Comparison of ENCODE assay signal across 8 cellular contexts in genomic region chr22:23281406-23282088, GRCh38.
A peak's percentile ranks its signal among the peaks of the same experiment; 100 is the strongest.
DNase-seq lines count a peak whose midpoint lies in the region; ATAC-seq and TF ChIP-seq lines count a peak whose summit lies in the region.

No MANE protein-coding gene starts in this region.

- no peaks in the 10 kb centered on the region for H3K9me3 Mint-ChIP-seq in endodermal cell

- H3K27me3 ChIP-seq in BE2C (no peaks in the 10 kb centered on the region), HCT116 (ENCODE audit: insufficient read depth, low read length) (no peaks in the 10 kb centered on the region), endodermal cell (ENCODE audit: control insufficient read depth, insufficient read depth, low read length, poor library complexity, severe bottlenecking) (no peaks in the 10 kb centered on the region)

- H3K36me3 ChIP-seq in BE2C = no peaks in the 10 kb centered on the region
- peaks cover 7 to 18% of the 10 kb centered on the region in 2 experiments; a peak in 2 of 4 replicates for H3K36me3 ChIP-seq in HCT116 (ENCODE audit: control insufficient read depth in 1 of 2, insufficient read depth in 2 of 2, low read length in 2 of 2)
- peaks cover 71% of the 10 kb centered on the region for H3K36me3 ChIP-seq in endodermal cell (ENCODE audit: control insufficient read depth, insufficient read depth, low read length)

- ATAC-seq in HCT116 (peak; percentile 85), HG03095 (IDR thresholded peaks at IDR 0.05; ENCODE audit: unreplicated experiment) (no peak)

- no peak overlapping the region for H3K27ac Mint-ChIP-seq in endodermal cell

- H3K4me1 ChIP-seq in BE2C = no peaks in the 10 kb centered on the region
- peaks cover 18 to 23% of the 10 kb centered on the region in 2 experiments for H3K4me1 ChIP-seq in HCT116 (ENCODE audit: control insufficient read depth in 1 of 2, insufficient read depth in 2 of 2, low read length in 2 of 2)
- H3K4me1 ChIP-seq in endodermal cell (ENCODE audit: control insufficient read depth, insufficient read depth, low read length) = no peaks in the 10 kb centered on the region

- intact Hi-C loops in HCT116 (cut with micrococcal nuclease) = loop anchor here (1.0 to 2.0 kb wide), 2 partner anchors 103 to 323 kb away; no protein-coding TSS in a partner anchor

- H3K27me3 Mint-ChIP-seq in endodermal cell (ENCODE audit: insufficient read depth) = no peaks in the 10 kb centered on the region

- RAD21 ChIA-PET in HCT116 (lab: Charles Lee; ENCODE audit: low non-redundant PET in 1 of 2, low total read pairs in 2 of 2, uncharacterized antibody in 2 of 2, unreplicated experiment in 2 of 2) = interaction anchor here (0.9 to 1.9 kb wide), 4 partner anchors 101 to 322 kb away, joined by 4 to 9 read pairs (median 4); partner anchors contain the start of genes BCR (in 1 of the 2) and RAB36 (in 1 of the 2)

- no TSS peak for BruUV-seq in HCT116 (replicated peaks; lab: Mats Ljungman, UMichigan)

- no peaks in the 10 kb centered on the region; the same call in 1 of the 2 replicates for H3K79me2 ChIP-seq in HCT116 (ENCODE audit: insufficient read depth, low read length)

- peak; percentile 96 for TF ChIP-seq CTCF in BE2C (IDR thresholded peaks at IDR 0.05; ENCODE audit: low read depth, low read length)
- TF ChIP-seq CTCF in HCT116 (IDR thresholded peaks at IDR 0.05 in 2 of 3, conservative IDR thresholded peaks at IDR 0.05 in 1 of 3; ENCODE audit: borderline replicate concordance in 1 of 3, insufficient read depth in 1 of 3, low read depth in 2 of 3, low read length in 2 of 3) = peak; percentile 82 to 87 (median 86)
- TF ChIP-seq CTCF in endodermal cell (conservative IDR thresholded peaks at IDR 0.05) = peak; percentile 95

- H3K4me3 Mint-ChIP-seq in endodermal cell = no peak overlapping the region

- TF ChIP-seq RAD21 in HCT116 (IDR thresholded peaks at IDR 0.05; ENCODE audit: low read depth) = peak; percentile 82

- H2AFZ ChIP-seq in HCT116 (ENCODE audit: low read depth, low read length, poor library complexity, severe bottlenecking) = no peak overlapping the region

- H3K27ac ChIP-seq in HCT116 (ENCODE audit: low read depth, low read length) = peak overlapping the region; percentile 61
- H3K27ac ChIP-seq in endodermal cell (ENCODE audit: low read depth, low read length) = no peak overlapping the region

- H4K20me1 ChIP-seq in HCT116 (ENCODE audit: insufficient read depth) = no peaks in the 10 kb centered on the region

- DNase-seq in BE2C (peak; percentile 88), HCT116 (ENCODE audit: low read depth, low spot score) (peak; percentile 19), NCI-H82 treated with DMSO at 0.1 percent for 48 hours (lab: John Stamatoyannopoulos, UW; ENCODE audit: unreplicated experiment) (peak; percentile 4), endodermal cell (peak; percentile 97), midbrain (lab: John Stamatoyannopoulos, UW) (peak; percentile 85)
- DNase-seq in activated CD8-positive, alpha-beta memory T cell treated with anti-CD3 and anti-CD28 coated beads for 4 hours (ENCODE audit: low read depth in 2 of 2) = peak; percentile 62 to 63
- DNase-seq in stimulated activated CD8-positive, alpha-beta memory T cell treated with anti-CD3 and anti-CD28 coated beads, Interleukin-15, amount 100 ng/mL, for 24 hours (ENCODE audit: low read depth) = peak; percentile 70

- POLR2A ChIA-PET in HCT116 (lab: Charles Lee) = interaction anchor here (0.7 kb wide), 1 partner anchor 100 kb away, joined by 3 read pairs; no protein-coding TSS in a partner anchor

- no peak for TF ChIP-seq POLR2A in HCT116 (IDR thresholded peaks at IDR 0.05; ENCODE audit: borderline replicate concordance, extremely low read depth, insufficient read depth, insufficient read length)

- CTCF ChIA-PET in HCT116 (lab: Charles Lee) = interaction anchor here (0.9 to 2.2 kb wide), 15 partner anchors 8 to 322 kb away, joined by 3 to 59 read pairs (median 7); partner anchors contain the start of genes BCR and RAB36

- H3K9me2 ChIP-seq in HCT116 (ENCODE audit: insufficient read depth) = no peaks in the 10 kb centered on the region

- H3K4me1 Mint-ChIP-seq in endodermal cell = no peaks in the 10 kb centered on the region

- H3K9ac ChIP-seq in HCT116 (ENCODE audit: low read length) = peak overlapping the region; percentile 41
- H3K9ac ChIP-seq in endodermal cell (ENCODE audit: extremely low read depth, low read length, poor library complexity, severe bottlenecking) = no peak overlapping the region

- peaks cover 40% of the 10 kb centered on the region for H3K36me3 Mint-ChIP-seq in endodermal cell (ENCODE audit: low read depth)

- H3K4me2 ChIP-seq in HCT116 (ENCODE audit: low read length) = peak overlapping the region; percentile 77

- H3K9me3 ChIP-seq in BE2C (no peaks in the 10 kb centered on the region), HCT116 (ENCODE audit: control insufficient read depth in 1 of 2, insufficient read depth in 1 of 2, low read depth in 1 of 2, low read length in 2 of 2) (no peaks in the 10 kb centered on the region), endodermal cell (ENCODE audit: control insufficient read depth, low read length) (no peaks in the 10 kb centered on the region)

- no peak overlapping the region for H3K4me3 ChIP-seq in BE2C (ENCODE audit: low read depth, low read length)
- peak overlapping the region in 1 of 2 experiments; percentile 31; a peak in 1 of 4 replicates for H3K4me3 ChIP-seq in HCT116 (replicated peaks in 1 of 2; ENCODE audit: low read depth in 1 of 2, low read length in 2 of 2)
- H3K4me3 ChIP-seq in endodermal cell (ENCODE audit: low read length) = no peak overlapping the region

- WGBS in endodermal cell (ENCODE audit: insufficient coverage in 1 of 2, insufficient read length in 1 of 2), 2 experiments = 64 to 69% methylated on average over 13 to 21 of the region's 21 CpGs

TF ChIP-seq in HCT116, 20 proteins besides CTCF, POLR2A, EP300 and RAD21:
- no peak for TF ChIP-seq FOSL1 (IDR thresholded peaks at IDR 0.05; ENCODE audit: low read depth)
- TF ChIP-seq CBX3 (IDR thresholded peaks at IDR 0.05; ENCODE audit: low read depth) = no peak
- TF ChIP-seq YY1 (IDR thresholded peaks at IDR 0.05; ENCODE audit: extremely low read depth, insufficient replicate concordance, low read depth, low read length) = no peak
- TF ChIP-seq MAX (IDR thresholded peaks at IDR 0.05) = no peak
- TF ChIP-seq EZH2phosphoT487 (IDR thresholded peaks at IDR 0.05; ENCODE audit: borderline replicate concordance) = no peak
- TF ChIP-seq EGR1 (IDR thresholded peaks at IDR 0.05; ENCODE audit: low read depth) = no peak
- TF ChIP-seq SP1 (IDR thresholded peaks at IDR 0.05; ENCODE audit: low read depth) = no peak
- TF ChIP-seq ATF3 (IDR thresholded peaks at IDR 0.05) = no peak
- no peak for TF ChIP-seq CEBPB (IDR thresholded peaks at IDR 0.05; ENCODE audit: low read depth)
- TF ChIP-seq POLR2AphosphoS5 (IDR thresholded peaks at IDR 0.05; ENCODE audit: low read depth, low read length) = no peak
- TF ChIP-seq ELF1 (IDR thresholded peaks at IDR 0.05; ENCODE audit: borderline replicate concordance, low read depth) = no peak
- no peak for TF ChIP-seq SRF (IDR thresholded peaks at IDR 0.05; ENCODE audit: low read depth)
TF ChIP-seq in HCT116: peak in this region for 0.

Comparison
In these comparisons a context has a peak if more than half of its experiments do, and no peak if none do; other contexts are left out.
1. DNase-seq: peak in every context shown above with its lines; median percentile 97 in endodermal cell; 88 in BE2C; 85 in midbrain; 70 in stimulated activated CD8-positive, alpha-beta memory T cell treated with anti-CD3 and anti-CD28 coated beads, Interleukin-15, amount 100 ng/mL, for 24 hours; 62 in activated CD8-positive, alpha-beta memory T cell treated with anti-CD3 and anti-CD28 coated beads for 4 hours; 19 in HCT116; 4 in NCI-H82 treated with DMSO at 0.1 percent for 48 hours.